Comparison of ENCODE assay signal across 26 cellular contexts in the genomic region with DNA sequence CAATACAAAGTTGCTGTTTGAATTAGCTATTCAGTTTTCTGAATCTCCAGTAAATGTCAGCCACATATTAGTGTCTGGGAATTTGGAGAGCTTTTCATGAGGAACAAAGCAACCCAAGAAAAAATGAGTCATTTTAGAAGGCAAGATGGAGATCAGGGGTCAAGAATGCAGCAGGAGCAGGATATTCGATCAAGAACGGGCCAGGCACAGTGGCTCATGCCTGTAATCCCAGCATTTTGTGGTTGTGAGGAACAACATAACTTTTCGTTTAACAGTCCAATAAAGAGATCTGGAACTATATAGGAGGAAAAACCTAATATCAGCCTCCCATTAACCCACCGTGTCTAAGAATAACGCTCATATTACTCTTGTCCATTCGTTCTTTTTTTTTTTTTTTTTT.
DNase-seq lines count a peak whose midpoint lies in the region; ATAC-seq, FAIRE-seq and TF ChIP-seq lines count a peak whose summit lies in the region.
"Had no signal": no experiment of that assay in that cellular context is flagged by ENCODE, and none has a peak within 500 bp of the region (broad histone marks: within the 10 kb centered on the region; RNA-seq: fewer than 3 reads in every experiment).

No MANE protein-coding gene starts in this region.

- POLR2A ChIA-PET in HEK293T (lab: Yijun Ruan, JAX): no interaction called here

- H3K36me3 ChIP-seq in astrocyte (ENCODE audit: insufficient read depth, low read length): no peaks in the 10 kb centered on the region
- H3K36me3 ChIP-seq in spleen: no peaks in the 10 kb centered on the region
- H3K36me3 ChIP-seq in gastroesophageal sphincter: no peaks in the 10 kb centered on the region
- H3K36me3 ChIP-seq: heart right ventricle, pancreas, upper lobe of right lung had no signal

- H3K4me3 ChIP-seq in astrocyte (ENCODE audit: insufficient read depth, low read depth, low read length) (no peak overlapping the region), spleen (no peak overlapping the region), gastroesophageal sphincter (no peak overlapping the region)
- H3K4me3 ChIP-seq: heart right ventricle, lung, pancreas, SK-N-MC, upper lobe of right lung had no signal

- no peaks in the 10 kb centered on the region for H3K9me3 ChIP-seq in astrocyte (ENCODE audit: insufficient read depth, low read depth, low read length)
- peaks cover 0 to 6% (median 0%) of the 10 kb centered on the region in 8 donors for H3K9me3 ChIP-seq in spleen
- H3K9me3 ChIP-seq in gastroesophageal sphincter: no peaks in the 10 kb centered on the region
- H3K9me3 ChIP-seq: pancreas, upper lobe of right lung had no signal

- FAIRE-seq in astrocyte (lab: Jason Lieb, UNC) (no peak), RCC 7860 (lab: Jason Lieb, UNC) (no peak)
- FAIRE-seq: GM12892, HTR-8/SVneo, pancreas had no signal

- DNase-seq in HEK293T (ENCODE audit: extremely low spot score) (no peak), astrocyte (ENCODE audit: low read depth) (peak; percentile 64), iris pigment epithelial cell (ENCODE audit: low read depth) (peak; percentile 4), RCC 7860 (ENCODE audit: low spot score) (no peak), spleen (no peak), NAMALWA (ENCODE audit: low spot score) (no peak)
- DNase-seq: activated effector memory CD4-positive, alpha-beta T cell treated with anti-CD3 and anti-CD28 coated beads, Interleukin-2, amount 50 U/mL, for 16 hours; activated naive CD8-positive, alpha-beta T cell treated with anti-CD3 and anti-CD28 coated beads, Interleukin-2, amount 10 ng/mL, durations not matched to agents 7 days and 5 days; activated T-cell treated with anti-CD3 and anti-CD28 coated beads, Interleukin-2, amount 50 U/mL, for 1 hour; AML-193; CD4-positive, alpha-beta memory T cell; heart right ventricle; KBM-7; NCI-H1436 treated with DMSO at 0.1 percent for 48 hours; pancreas; retina; stimulated activated CD4-positive, alpha-beta T cell treated with anti-CD3 and anti-CD28 coated beads, Interleukin-4, amount 100 ng/mL, for 1 hour; substantia nigra; T-helper 17 cell; upper lobe of right lung had no signal

- no peaks in the 10 kb centered on the region for H3K79me2 ChIP-seq in astrocyte (ENCODE audit: insufficient read depth, low read length)

- TF ChIP-seq POLR2A in spleen (IDR thresholded peaks at IDR 0.05) (no peak), gastroesophageal sphincter (IDR thresholded peaks at IDR 0.05) (no peak)

- no peak overlapping the region for H3K4me2 ChIP-seq in astrocyte (ENCODE audit: low read length)

- H3K36me3 Mint-ChIP-seq in astrocyte (ENCODE audit: low read depth, unreplicated experiment): no peaks in the 10 kb centered on the region
- H3K36me3 Mint-ChIP-seq: activated naive CD8-positive, alpha-beta T cell treated with anti-CD3 and anti-CD28 coated beads, Interleukin-2, amount 10 ng/mL, durations not matched to agents 7 days and 5 days; CD4-positive, alpha-beta memory T cell; stimulated activated effector memory CD8-positive, alpha-beta T cell treated with anti-CD3 and anti-CD28 coated beads, Interleukin-12 subunit alpha, Interleukin-12 subunit beta, amount 100 ng/mL, for 72 hours had no signal

- no peak overlapping the region for H3K4me3 Mint-ChIP-seq in astrocyte (ENCODE audit: unreplicated experiment)
- H3K4me3 Mint-ChIP-seq: activated naive CD8-positive, alpha-beta T cell treated with anti-CD3 and anti-CD28 coated beads, Interleukin-2, amount 10 ng/mL, durations not matched to agents 7 days and 5 days; CD4-positive, alpha-beta memory T cell; stimulated activated effector memory CD8-positive, alpha-beta T cell treated with anti-CD3 and anti-CD28 coated beads, Interleukin-12 subunit alpha, Interleukin-12 subunit beta, amount 100 ng/mL, for 72 hours; T-helper 17 cell had no signal

- 78 to 92% (median 86%) methylated on average over 6 of the region's 6 CpGs for WGBS in spleen, 5 donors
- 62 to 79% methylated on average over 6 of the region's 6 CpGs for WGBS in gastroesophageal sphincter (ENCODE audit: low coverage in 1 of 2), 2 donors

- intact Hi-C loops in spleen (cut with DNase I; ENCODE audit: low total_unique reads): no loop called here

- CTCF ChIA-PET in HEK293T (lab: Yijun Ruan, JAX): no interaction called here

- TF ChIP-seq CTCF in astrocyte (IDR thresholded peaks at IDR 0.05; ENCODE audit: insufficient read depth, low read depth, low read length) (no peak), spleen (IDR thresholded peaks at IDR 0.05 in 8 of 11, conservative IDR thresholded peaks at IDR 0.05 in 3 of 11) (no peak), gastroesophageal sphincter (IDR thresholded peaks at IDR 0.05) (no peak)

- H3K9ac ChIP-seq in astrocyte (ENCODE audit: low read length): no peak overlapping the region

- H3K4me1 Mint-ChIP-seq in astrocyte (ENCODE audit: low read depth, unreplicated experiment): peaks cover 9% of the 10 kb centered on the region
- H3K4me1 Mint-ChIP-seq: activated naive CD8-positive, alpha-beta T cell treated with anti-CD3 and anti-CD28 coated beads, Interleukin-2, amount 10 ng/mL, durations not matched to agents 7 days and 5 days; CD4-positive, alpha-beta memory T cell; stimulated activated effector memory CD8-positive, alpha-beta T cell treated with anti-CD3 and anti-CD28 coated beads, Interleukin-12 subunit alpha, Interleukin-12 subunit beta, amount 100 ng/mL, for 72 hours; T-helper 17 cell had no signal

- H3K4me1 ChIP-seq in astrocyte (ENCODE audit: insufficient read depth, low read length) (peaks cover 7% of the 10 kb centered on the region), spleen (no peaks in the 10 kb centered on the region), gastroesophageal sphincter (peaks cover 0 to 8% (median 0%) of the 10 kb centered on the region in 3 donors)
- H3K4me1 ChIP-seq: pancreas, upper lobe of right lung had no signal

- H3K27ac ChIP-seq in astrocyte (ENCODE audit: low read depth, low read length): no peak overlapping the region
- H3K27ac ChIP-seq in spleen: no peak overlapping the region
- H3K27ac ChIP-seq in gastroesophageal sphincter: no peak overlapping the region
- H3K27ac ChIP-seq: heart right ventricle, pancreas, SK-N-MC, upper lobe of right lung had no signal

- H4K20me1 ChIP-seq in astrocyte (ENCODE audit: insufficient read depth, low read length): no peaks in the 10 kb centered on the region

- no peaks in the 10 kb centered on the region for H3K27me3 Mint-ChIP-seq in astrocyte (ENCODE audit: low read depth, unreplicated experiment)
- H3K27me3 Mint-ChIP-seq: activated naive CD8-positive, alpha-beta T cell treated with anti-CD3 and anti-CD28 coated beads, Interleukin-2, amount 10 ng/mL, durations not matched to agents 7 days and 5 days; CD4-positive, alpha-beta memory T cell; T-helper 17 cell had no signal

- TF ChIP-seq EP300 in gastroesophageal sphincter (IDR thresholded peaks at IDR 0.05): no peak

- H3K27me3 ChIP-seq in astrocyte (ENCODE audit: insufficient read depth, low read length) (no peaks in the 10 kb centered on the region), spleen (replicated peaks in 1 of 7) (no peaks in the 10 kb centered on the region), gastroesophageal sphincter (no peaks in the 10 kb centered on the region)
- H3K27me3 ChIP-seq: heart right ventricle, pancreas, upper lobe of right lung had no signal

- peaks cover 2% of the 10 kb centered on the region for H3K9me3 Mint-ChIP-seq in astrocyte (ENCODE audit: unreplicated experiment)

- ATAC-seq in gastroesophageal sphincter: no peak
- ATAC-seq: heart right ventricle; pancreas; stimulated activated effector memory CD8-positive, alpha-beta T cell treated with anti-CD3 and anti-CD28 coated beads, Interleukin-12 subunit alpha, Interleukin-12 subunit beta, amount 100 ng/mL, for 72 hours; T-helper 17 cell; upper lobe of right lung had no signal

- peak overlapping the region; percentile 14 for H3K27ac Mint-ChIP-seq in astrocyte (ENCODE audit: unreplicated experiment)
- H3K27ac Mint-ChIP-seq: activated naive CD8-positive, alpha-beta T cell treated with anti-CD3 and anti-CD28 coated beads, Interleukin-2, amount 10 ng/mL, durations not matched to agents 7 days and 5 days; CD4-positive, alpha-beta memory T cell; stimulated activated effector memory CD8-positive, alpha-beta T cell treated with anti-CD3 and anti-CD28 coated beads, Interleukin-12 subunit alpha, Interleukin-12 subunit beta, amount 100 ng/mL, for 72 hours; T-helper 17 cell had no signal

- H2AFZ ChIP-seq in astrocyte (ENCODE audit: low read depth, low read length): no peak overlapping the region

TF ChIP-seq in HEK293T, 16 proteins besides CTCF, POLR2A, EP300 and RAD21:
- peak; percentile 35; the same call in 1 of the 2 replicates for TF ChIP-seq ZNF384 (IDR thresholded peaks at IDR 0.05)
- TF ChIP-seq FOXA1 (IDR thresholded peaks at IDR 0.05): no peak
- no peak for TF ChIP-seq SP1 (IDR thresholded peaks at IDR 0.05)
- no peak for TF ChIP-seq HDGF (IDR thresholded peaks at IDR 0.05; ENCODE audit: borderline replicate concordance)
- no peak for TF ChIP-seq ARNT (IDR thresholded peaks at IDR 0.05)
- TF ChIP-seq FOXM1 (IDR thresholded peaks at IDR 0.05; ENCODE audit: borderline replicate concordance): no peak
- no peak for TF ChIP-seq CTBP1 (IDR thresholded peaks at IDR 0.05; ENCODE audit: borderline replicate concordance)
- TF ChIP-seq ELF4 (IDR thresholded peaks at IDR 0.05): no peak
TF ChIP-seq in HEK293T: peak in this region for 1.

Comparison
In these comparisons a context has a peak if more than half of its experiments do, and no peak if none do; other contexts are left out.
1. DNase-seq: peak in astrocyte (single experiment) and iris pigment epithelial cell (single experiment); none in HEK293T (single experiment), RCC 7860 (single experiment), spleen (single experiment) and NAMALWA (single experiment).